1 cellular context compared by ENCODE assay signal in the genomic region with DNA sequence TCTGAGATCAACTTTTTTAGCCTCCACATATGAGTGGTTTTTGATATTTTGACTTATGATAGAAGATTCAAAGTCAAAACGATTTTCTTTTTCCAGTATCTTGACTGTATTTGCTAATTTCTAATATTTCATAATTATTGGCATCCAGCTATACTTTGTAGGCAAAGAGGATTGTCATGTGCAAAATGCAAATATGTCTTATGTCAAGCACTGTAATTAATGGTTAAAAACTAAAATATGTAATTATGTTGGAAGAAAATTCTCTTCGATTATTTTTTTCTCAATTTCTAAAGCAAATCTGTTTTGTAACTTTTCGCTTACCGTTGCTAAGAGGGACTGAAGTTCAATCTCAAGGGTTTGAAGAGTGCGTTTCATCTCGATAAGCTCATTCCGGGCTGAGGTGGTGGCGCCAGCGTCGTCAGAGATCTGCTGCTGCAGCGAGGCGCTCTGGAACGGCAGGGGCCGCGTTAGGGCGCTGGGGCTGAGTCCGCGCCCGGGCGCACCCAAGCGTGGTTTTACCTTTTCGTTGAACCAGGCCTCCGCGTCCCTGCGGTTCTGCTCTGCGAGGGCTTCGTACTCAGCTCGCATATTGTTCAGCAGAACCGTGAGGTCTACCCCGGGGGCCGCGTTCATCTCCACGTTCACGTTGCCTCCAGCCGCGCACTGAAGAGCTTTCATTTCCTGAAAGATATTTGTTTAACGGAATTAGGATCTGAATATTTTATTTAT.
TF ChIP-seq lines count a peak whose summit lies in the region.

No MANE protein-coding gene starts in this region.

TF ChIP-seq in K562, 482 proteins besides CTCF, POLR2A, EP300 and RAD21:
- no peak for TF ChIP-seq ZBTB1 (CRISPR knock-in tag; IDR thresholded peaks at IDR 0.05; ENCODE audit: borderline replicate concordance, low read depth)
- no peak for TF ChIP-seq MEIS2 (IDR thresholded peaks at IDR 0.05; ENCODE audit: partially characterized antibody)
- peak; percentile 28; the same call in 1 of the 2 replicates for TF ChIP-seq CXXC5 (CRISPR knock-in tag; IDR thresholded peaks at IDR 0.05)
- TF ChIP-seq HDGF (IDR thresholded peaks at IDR 0.05), result no peak
- TF ChIP-seq RNF2 (IDR thresholded peaks at IDR 0.05), result peak; percentile 58
- peak; percentile 1 for TF ChIP-seq ZFP36 (IDR thresholded peaks at IDR 0.05; ENCODE audit: low read depth, low read length, partially characterized antibody)
- TF ChIP-seq, protein P1, sequence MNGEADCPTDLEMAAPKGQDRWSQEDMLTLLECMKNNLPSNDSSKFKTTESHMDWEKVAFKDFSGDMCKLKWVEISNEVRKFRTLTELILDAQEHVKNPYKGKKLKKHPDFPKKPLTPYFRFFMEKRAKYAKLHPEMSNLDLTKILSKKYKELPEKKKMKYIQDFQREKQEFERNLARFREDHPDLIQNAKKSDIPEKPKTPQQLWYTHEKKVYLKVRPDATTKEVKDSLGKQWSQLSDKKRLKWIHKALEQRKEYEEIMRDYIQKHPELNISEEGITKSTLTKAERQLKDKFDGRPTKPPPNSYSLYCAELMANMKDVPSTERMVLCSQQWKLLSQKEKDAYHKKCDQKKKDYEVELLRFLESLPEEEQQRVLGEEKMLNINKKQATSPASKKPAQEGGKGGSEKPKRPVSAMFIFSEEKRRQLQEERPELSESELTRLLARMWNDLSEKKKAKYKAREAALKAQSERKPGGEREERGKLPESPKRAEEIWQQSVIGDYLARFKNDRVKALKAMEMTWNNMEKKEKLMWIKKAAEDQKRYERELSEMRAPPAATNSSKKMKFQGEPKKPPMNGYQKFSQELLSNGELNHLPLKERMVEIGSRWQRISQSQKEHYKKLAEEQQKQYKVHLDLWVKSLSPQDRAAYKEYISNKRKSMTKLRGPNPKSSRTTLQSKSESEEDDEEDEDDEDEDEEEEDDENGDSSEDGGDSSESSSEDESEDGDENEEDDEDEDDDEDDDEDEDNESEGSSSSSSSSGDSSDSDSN (IDR thresholded peaks at IDR 0.05; ENCODE audit: borderline replicate concordance in 1 of 2, low read depth in 2 of 2, low read length in 2 of 2), result peak in 1 of 2 experiments; percentile 56; a peak in 1 of 4 replicates
- TF ChIP-seq HNRNPLL (IDR thresholded peaks at IDR 0.05; ENCODE audit: low read depth, low read length, poor library complexity, severe bottlenecking), result no peak
- no peak for TF ChIP-seq RFX1 (IDR thresholded peaks at IDR 0.05)
- TF ChIP-seq NR3C1 (CRISPR knock-in tag; IDR thresholded peaks at IDR 0.05), result no peak
- TF ChIP-seq RB1 (IDR thresholded peaks at IDR 0.05; ENCODE audit: low read depth), result no peak
- peak in 1 of 2 experiments; percentile 45 for TF ChIP-seq E2F6 (IDR thresholded peaks at IDR 0.05; ENCODE audit: borderline replicate concordance in 1 of 2, extremely low read depth in 1 of 2, insufficient read depth in 1 of 2, insufficient read length in 1 of 2, low read depth in 1 of 2, low read length in 1 of 2, poor library complexity in 1 of 2, severe bottlenecking in 1 of 2)
- peak; percentile 19; the same call in 1 of the 2 replicates for TF ChIP-seq L3MBTL2 (IDR thresholded peaks at IDR 0.05)
- TF ChIP-seq DIDO1 (tag; IDR thresholded peaks at IDR 0.05; ENCODE audit: low read depth), result no peak
- TF ChIP-seq GABPB1 (CRISPR knock-in tag; IDR thresholded peaks at IDR 0.05), result no peak
TF ChIP-seq in K562: peak in this region for 6.
